32 cellular contexts compared by ENCODE assay signal in genomic region chr2:239506961-239507360, GRCh38.
"Had no signal": no experiment of that assay in that cellular context is flagged by ENCODE, and none has a peak within 500 bp of the region (broad histone marks: within the 10 kb centered on the region; RNA-seq: fewer than 3 reads in every experiment).

No MANE protein-coding gene starts in this region.

- H3K9me3 ChIP-seq: esophagus muscularis mucosa, gastrocnemius medialis had no signal

- H3K27ac ChIP-seq: brain microvascular endothelial cell, esophagus muscularis mucosa, foreskin keratinocyte, gastrocnemius medialis, WERI-Rb-1 had no signal

- ATAC-seq: activated CD4-positive, CD25-positive, alpha-beta regulatory T cell treated with anti-CD3 and anti-CD28 coated beads, Interleukin-2, amount 50 U/mL, for 24 hours; activated CD8-positive, alpha-beta T cell treated with anti-CD3 and anti-CD28 coated beads for 36 hours; activated T-cell treated with anti-CD3 and anti-CD28 coated beads, Interleukin-2, amount 50 U/mL, for 4 hours; activated T-helper 17 cell treated with anti-CD3 and anti-CD28 coated beads, Interleukin-2, amount 50 U/mL, for 72 hours; effector memory CD8-positive, alpha-beta T cell; foreskin keratinocyte; gastrocnemius medialis; T-helper 17 cell had no signal

- H3K4me3 ChIP-seq: esophagus muscularis mucosa, gastrocnemius medialis had no signal

- FAIRE-seq: astrocyte, bronchial epithelial cell, colon had no signal

- H3K36me3 ChIP-seq: brain microvascular endothelial cell, esophagus muscularis mucosa, gastrocnemius medialis, WERI-Rb-1 had no signal

- H3K27me3 ChIP-seq: brain microvascular endothelial cell, esophagus muscularis mucosa, foreskin keratinocyte, gastrocnemius medialis had no signal

- H3K4me1 ChIP-seq: esophagus muscularis mucosa, foreskin keratinocyte, gastrocnemius medialis had no signal

- DNase-seq: activated B cell treated with CpG ODN at 0.5 μM for 24 hours; activated CD4-positive, alpha-beta T cell treated with anti-CD3 and anti-CD28 coated beads for 48 hours; activated CD4-positive, alpha-beta T cell treated with anti-CD3 and anti-CD28 coated beads, Interleukin-2, amount 50 U/mL, for 1 hour; activated CD4-positive, alpha-beta T cell treated with anti-CD3 and anti-CD28 coated beads, Interleukin-2, amount 50 U/mL, for 48 hours; activated CD8-positive, alpha-beta memory T cell treated with anti-CD3 and anti-CD28 coated beads for 24 hours; activated CD8-positive, alpha-beta T cell treated with anti-CD3 and anti-CD28 coated beads for 36 hours; activated effector memory CD4-positive, alpha-beta T cell treated with Interleukin-2 at 50 U/mL for 16 hours; activated gamma-delta T cell treated with Interleukin-2 at 50 U/mL for 16 hours; activated naive CD4-positive, alpha-beta T cell treated with anti-CD3 and anti-CD28 coated beads, Interleukin-2, amount 50 U/mL, for 16 hours; activated naive CD4-positive, alpha-beta T cell treated with Interleukin-2 at 50 U/mL for 16 hours; activated T-cell treated with anti-CD3 and anti-CD28 coated beads, Interleukin-2, amount 50 U/mL, for 4 hours; amniotic stem cell; anterior cingulate cortex; brain microvascular endothelial cell; cortex of kidney; dermis blood vessel endothelial cell; effector CD4-positive, alpha-beta T cell; effector memory CD8-positive, alpha-beta T cell; erythroblast; foreskin keratinocyte; gastrocnemius medialis; glutamatergic neuron; T-helper 1 cell; T-helper 17 cell; T1000; WERI-Rb-1 had no signal
